Comparison of ENCODE assay signal across 19 cellular contexts in the genomic region with DNA sequence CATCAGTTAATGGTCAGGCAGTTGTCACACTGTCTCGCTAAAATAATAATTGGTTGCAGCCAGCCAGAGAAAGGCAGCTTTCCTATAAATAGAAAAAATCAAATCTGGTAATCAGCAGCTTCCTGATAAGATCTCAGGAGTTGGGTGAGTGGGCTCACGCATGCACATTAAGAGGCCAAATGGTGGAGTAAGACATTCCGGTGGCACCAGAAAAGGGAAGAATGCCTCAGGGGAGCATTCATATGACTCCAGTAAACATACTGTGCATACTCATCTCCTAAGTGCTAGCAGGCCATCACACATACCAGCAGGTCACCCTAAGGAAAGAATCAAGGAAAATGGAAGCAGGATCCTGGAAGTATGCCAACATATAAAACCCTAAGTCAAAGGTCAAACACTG. TPM values are rescaled to one million over a fixed set of nuclear protein-coding genes. Genes with fewer than 3 reads are reported as not detected.
DNase-seq lines count a peak whose midpoint lies in the region; TF ChIP-seq lines count a peak whose summit lies in the region.
"Had no signal": no experiment of that assay in that cellular context is flagged by ENCODE, and none has a peak within 500 bp of the region (broad histone marks: within the 10 kb centered on the region; RNA-seq: fewer than 3 reads in every experiment).

No MANE protein-coding gene starts in this region.

- no peaks in the 10 kb centered on the region for H3K27me3 Mint-ChIP-seq in progenitor cell of endocrine pancreas

- H3K4ac ChIP-seq in trophoblast cell (ENCODE audit: low read depth, low read length), result no peak overlapping the region

- H3K4me3 ChIP-seq in trophoblast cell (ENCODE audit: low read depth, low read length), result no peak overlapping the region
- H3K4me3 ChIP-seq: BLaER1 treated with 17β-estradiol and CSF1 and Interleukin-3, amounts not matched to agents 10 nM and 100 nM; MG63 had no signal

- no peak overlapping the region for H3K27ac Mint-ChIP-seq in progenitor cell of endocrine pancreas
- H3K27ac Mint-ChIP-seq: CD8-positive, alpha-beta T cell had no signal

- no peak overlapping the region for H3K23ac ChIP-seq in trophoblast cell (ENCODE audit: low read length)

- H3K36me3 Mint-ChIP-seq in progenitor cell of endocrine pancreas (ENCODE audit: insufficient read depth), result peaks cover 8% of the 10 kb centered on the region
- H3K36me3 Mint-ChIP-seq: CD8-positive, alpha-beta T cell had no signal

- no peaks in the 10 kb centered on the region for H3K4me1 ChIP-seq in trophoblast cell (ENCODE audit: control insufficient read depth in 1 of 2, insufficient read depth in 2 of 2, low read length in 2 of 2)
- H3K4me1 ChIP-seq: BLaER1 treated with 17β-estradiol and CSF1 and Interleukin-3, amounts not matched to agents 10 nM and 100 nM had no signal

- H3K27me3 ChIP-seq in trophoblast cell (ENCODE audit: insufficient read depth, low read length), result no peaks in the 10 kb centered on the region
- H3K27me3 ChIP-seq: BLaER1 treated with 17β-estradiol and CSF1 and Interleukin-3, amounts not matched to agents 10 nM and 100 nM; MG63 had no signal

- H2BK120ac ChIP-seq in trophoblast cell (ENCODE audit: insufficient read depth, low read length, poor library complexity), result no peak overlapping the region

- H3K36me3 ChIP-seq in trophoblast cell (ENCODE audit: control insufficient read depth in 1 of 2, insufficient read depth in 2 of 2, low read length in 2 of 2), result no peaks in the 10 kb centered on the region
- H3K36me3 ChIP-seq: BLaER1 treated with 17β-estradiol and CSF1 and Interleukin-3, amounts not matched to agents 10 nM and 100 nM; MG63 had no signal

- no peak overlapping the region for H3K18ac ChIP-seq in trophoblast cell (ENCODE audit: low read length)

- WGBS in trophoblast cell (ENCODE audit: extremely low coverage, insufficient coverage, insufficient read length), result no CpG with 5 or more reads among the region's 3 CpGs

- no peak overlapping the region for H2AFZ ChIP-seq in trophoblast cell (ENCODE audit: insufficient read depth, low read length, poor library complexity)

- no peak overlapping the region for H3K4me2 ChIP-seq in trophoblast cell (ENCODE audit: low read length)
- H3K4me2 ChIP-seq: BLaER1 treated with 17β-estradiol and CSF1 and Interleukin-3, amounts not matched to agents 10 nM and 100 nM had no signal

- H3K79me2 ChIP-seq in trophoblast cell (ENCODE audit: control insufficient read depth, insufficient read depth, low read length, poor library complexity), result no peaks in the 10 kb centered on the region

- H2BK12ac ChIP-seq in trophoblast cell (ENCODE audit: low read length), result no peak overlapping the region

- H3K9ac ChIP-seq in trophoblast cell (ENCODE audit: low read length), result no peak overlapping the region
- H3K9ac ChIP-seq: BLaER1 treated with 17β-estradiol and CSF1 and Interleukin-3, amounts not matched to agents 10 nM and 100 nM had no signal

- no peak for TF ChIP-seq CTCF in progenitor cell of endocrine pancreas (IDR thresholded peaks at IDR 0.05; ENCODE audit: unreplicated experiment)

- peaks cover 26% of the 10 kb centered on the region for H3K9me3 Mint-ChIP-seq in progenitor cell of endocrine pancreas (ENCODE audit: low read depth)
- H3K9me3 Mint-ChIP-seq: CD8-positive, alpha-beta T cell had no signal

- H4K91ac ChIP-seq in trophoblast cell (ENCODE audit: low read depth, low read length), result no peak overlapping the region

- no peak overlapping the region for H4K8ac ChIP-seq in trophoblast cell (ENCODE audit: low read depth, low read length)

- H2AK5ac ChIP-seq in trophoblast cell (ENCODE audit: low read length), result no peak overlapping the region

- no peak overlapping the region for H3K4me3 Mint-ChIP-seq in progenitor cell of endocrine pancreas (ENCODE audit: low read depth)
- H3K4me3 Mint-ChIP-seq: CD8-positive, alpha-beta T cell had no signal

- peak overlapping the region; percentile 93 for H3K27ac ChIP-seq in trophoblast cell (ENCODE audit: low read depth, low read length)
- H3K27ac ChIP-seq: BLaER1 treated with 17β-estradiol and CSF1 and Interleukin-3, amounts not matched to agents 10 nM and 100 nM had no signal

- H3K4me1 Mint-ChIP-seq in progenitor cell of endocrine pancreas (ENCODE audit: low read depth), result peaks cover 4% of the 10 kb centered on the region

- H2BK5ac ChIP-seq in trophoblast cell (ENCODE audit: low read depth, low read length, poor library complexity), result no peak overlapping the region

- no peaks in the 10 kb centered on the region for H3K79me1 ChIP-seq in trophoblast cell (ENCODE audit: low read length)

- DNase-seq in ELR (ENCODE audit: low read depth), result peak; percentile 38
- DNase-seq in M059J (ENCODE audit: low read depth), result peak; percentile 88
- peak; percentile 5 for DNase-seq in glomerular visceral epithelial cell (ENCODE audit: extremely low spot score)
- DNase-seq in trophoblast cell, result peak; percentile 86 to 92
- DNase-seq in progenitor cell of endocrine pancreas (ENCODE audit: low spot score, unreplicated experiment), result no peak
- no peak for DNase-seq in NCI-H526 treated with DMSO at 0.1 percent for 48 hours (lab: John Stamatoyannopoulos, UW)
- DNase-seq in germinal center (ENCODE audit: low spot score), result no peak
- DNase-seq: CD8-positive, alpha-beta T cell; MG63; NCI-H1048; NCI-H1436; NCI-H1930; NCI-H2171 treated with DMSO at 0.1 percent for 48 hours; NCI-H446; NCI-H69; SHP77 had no signal

- H3K14ac ChIP-seq in trophoblast cell (ENCODE audit: low read length), result no peak overlapping the region

- no peak overlapping the region for H4K12ac ChIP-seq in trophoblast cell (ENCODE audit: low read depth, low read length)

- H3K9me3 ChIP-seq in trophoblast cell (ENCODE audit: insufficient read depth, low read depth, low read length), result no peaks in the 10 kb centered on the region
- H3K9me3 ChIP-seq: BLaER1 treated with 17β-estradiol and CSF1 and Interleukin-3, amounts not matched to agents 10 nM and 100 nM; MG63 had no signal

RNA-seq across cellular contexts. Expression of gene UGT2B15, which starts 40.1 kb away (rescaled TPM):
- total RNA-seq in M059J (2014; rRNA removed; shearing (Covaris generic)), result not detected in 2 replicates
- polyA plus RNA-seq in trophoblast cell (2013), result not detected in 2 replicates
- 0.22 and 0.57 TPM in 2 replicates for total RNA-seq in progenitor cell of endocrine pancreas
- total RNA-seq: CD8-positive, alpha-beta T cell; H1; HT1080 had no signal
- polyA plus RNA-seq: H1 had no signal

RNA-seq across cellular contexts. Expression of gene UGT2B17, which starts 54.2 kb away (rescaled TPM):
- total RNA-seq in M059J (2014; rRNA removed; shearing (Covaris generic)), result 0.22 and 1.2 TPM in 2 replicates
- 0.15 TPM in 2 replicates for polyA plus RNA-seq in trophoblast cell (2013)
- not detected in 2 replicates for total RNA-seq in progenitor cell of endocrine pancreas
- total RNA-seq: CD8-positive, alpha-beta T cell; H1; HT1080 had no signal
- polyA plus RNA-seq: H1 had no signal

Comparison
In these comparisons a context has a peak if more than half of its experiments do, and no peak if none do; other contexts are left out.
1. DNase-seq: peak in ELR (single experiment), M059J (single experiment), glomerular visceral epithelial cell (single experiment) and trophoblast cell (2 of 2); none in progenitor cell of endocrine pancreas (single experiment), NCI-H526 treated with DMSO at 0.1 percent for 48 hours (single experiment) and germinal center (single experiment).